In genomic region chr6:5645275-5645674, GRCh38 we compare ENCODE assay signal across 21 cellular contexts.
DNase-seq lines count a peak whose midpoint lies in the region; ATAC-seq and TF ChIP-seq lines count a peak whose summit lies in the region.
"Had no signal": no experiment of that assay in that cellular context is flagged by ENCODE, and none has a peak within 500 bp of the region (broad histone marks: within the 10 kb centered on the region; RNA-seq: fewer than 3 reads in every experiment).

No MANE protein-coding gene starts in this region.

- H3K27me3 ChIP-seq in heart left ventricle (no peaks in the 10 kb centered on the region), spleen (replicated peaks in 1 of 7) (no peaks in the 10 kb centered on the region)
- H3K27me3 ChIP-seq: body of pancreas had no signal

- ATAC-seq in heart left ventricle (peak in 3 of 4 donors; percentile 5 to 15 (median 10)), Right ventricle myocardium inferior (no peak), GM18873 (IDR thresholded peaks at IDR 0.05; ENCODE audit: low FRiP score, unreplicated experiment) (no peak)
- ATAC-seq: activated CD8-positive, alpha-beta memory T cell treated with anti-CD3 and anti-CD28 coated beads, Interleukin-2, amount 10 ng/mL, durations not matched to agents 7 days and 5 days; body of pancreas; GM23338; left colon; natural killer cell treated with Interleukin-12 subunit alpha and Interleukin-12 subunit beta and Interleukin-15 and Interleukin-18, amount 100 ng/mL, for 72 hours; stimulated activated effector memory CD8-positive, alpha-beta T cell treated with anti-CD3 and anti-CD28 coated beads, Interleukin-12 subunit alpha, Interleukin-12 subunit beta, amount 100 ng/mL, for 72 hours had no signal

- peak overlapping the region in 2 of 12 donors; percentile 2 to 43 for H3K27ac ChIP-seq in heart left ventricle
- H3K27ac ChIP-seq in spleen = no peak overlapping the region
- H3K27ac ChIP-seq: body of pancreas, coronary artery, HL-60, thoracic aorta had no signal

- H3K36me3 ChIP-seq in heart left ventricle = no peaks in the 10 kb centered on the region
- H3K36me3 ChIP-seq in spleen = peaks cover 0 to 18% (median 0%) of the 10 kb centered on the region in 6 donors
- H3K36me3 ChIP-seq: thoracic aorta had no signal

- TF ChIP-seq POLR2A in heart left ventricle (IDR thresholded peaks at IDR 0.05) (no peak), spleen (IDR thresholded peaks at IDR 0.05) (no peak)

- no peak overlapping the region for H3K4me3 ChIP-seq in heart left ventricle
- no peak overlapping the region for H3K4me3 ChIP-seq in spleen
- H3K4me3 ChIP-seq: body of pancreas, coronary artery, GM23338, thoracic aorta had no signal

- DNase-seq in heart left ventricle (no peak), Right ventricle myocardium inferior (ENCODE audit: missing footprints) (no peak), NCI-H2081 treated with DMSO at 0.1 percent for 48 hours (lab: John Stamatoyannopoulos, UW) (peak; percentile 51), SHP77 treated with DMSO at 0.1 percent for 48 hours (lab: John Stamatoyannopoulos, UW) (peak; percentile 72), superior temporal gyrus (ENCODE audit: extremely low spot score) (peak; percentile 40), spleen (no peak)
- no peak for DNase-seq in activated CD4-positive, alpha-beta T cell treated with anti-CD3 and anti-CD28 coated beads, Interleukin-2, amount 50 U/mL, for 1 hour
- DNase-seq: activated CD4-positive, alpha-beta T cell treated with anti-CD3 and anti-CD28 coated beads for 48 hours; activated CD8-positive, alpha-beta memory T cell treated with anti-CD3 and anti-CD28 coated beads, Interleukin-2, amount 10 ng/mL, durations not matched to agents 7 days and 5 days; activated naive CD8-positive, alpha-beta T cell treated with anti-CD3 and anti-CD28 coated beads for 36 hours; body of pancreas; CD4-positive, CD25-positive, alpha-beta regulatory T cell; left colon; NCI-H2227 treated with DMSO at 0.1 percent for 48 hours had no signal

- 46 to 54% (median 52%) methylated on average over 6 of the region's 6 CpGs for WGBS in heart left ventricle, 4 donors
- 84 to 90% (median 88%) methylated on average over 6 of the region's 6 CpGs for WGBS in spleen, 5 donors

- H3K9me3 ChIP-seq in heart left ventricle (peaks cover 0 to 11% (median 7%) of the 10 kb centered on the region in 12 donors), spleen (peaks cover 5 to 12% (median 9%) of the 10 kb centered on the region in 8 donors)
- H3K9me3 ChIP-seq: body of pancreas, thoracic aorta had no signal

- intact Hi-C loops in heart left ventricle (cut with DNase I) (no loop called here), Right ventricle myocardium inferior (cut with DNase I) (no loop called here), spleen (cut with DNase I; ENCODE audit: low total_unique reads) (no loop called here)

- TF ChIP-seq CTCF in heart left ventricle (IDR thresholded peaks at IDR 0.05) = no peak
- TF ChIP-seq CTCF in spleen (IDR thresholded peaks at IDR 0.05 in 8 of 11, conservative IDR thresholded peaks at IDR 0.05 in 3 of 11) = no peak

- H3K4me1 ChIP-seq in heart left ventricle (peaks cover 0 to 28% (median 7%) of the 10 kb centered on the region in 12 donors), spleen (no peaks in the 10 kb centered on the region)
- H3K4me1 ChIP-seq: body of pancreas had no signal

Comparison
In these comparisons a context has a peak if more than half of its experiments do, and no peak if none do; other contexts are left out.
1. ATAC-seq: peak in heart left ventricle (3 of 4); none in Right ventricle myocardium inferior (single experiment) and GM18873 (single experiment).
2. DNase-seq: peak in NCI-H2081 treated with DMSO at 0.1 percent for 48 hours (single experiment), SHP77 treated with DMSO at 0.1 percent for 48 hours (single experiment) and superior temporal gyrus (single experiment); none in heart left ventricle (0 of 5), Right ventricle myocardium inferior (single experiment), spleen (single experiment) and activated CD4-positive, alpha-beta T cell treated with anti-CD3 and anti-CD28 coated beads, Interleukin-2, amount 50 U/mL, for 1 hour (single experiment).